8 cellular contexts compared by ENCODE assay signal in the genomic region with DNA sequence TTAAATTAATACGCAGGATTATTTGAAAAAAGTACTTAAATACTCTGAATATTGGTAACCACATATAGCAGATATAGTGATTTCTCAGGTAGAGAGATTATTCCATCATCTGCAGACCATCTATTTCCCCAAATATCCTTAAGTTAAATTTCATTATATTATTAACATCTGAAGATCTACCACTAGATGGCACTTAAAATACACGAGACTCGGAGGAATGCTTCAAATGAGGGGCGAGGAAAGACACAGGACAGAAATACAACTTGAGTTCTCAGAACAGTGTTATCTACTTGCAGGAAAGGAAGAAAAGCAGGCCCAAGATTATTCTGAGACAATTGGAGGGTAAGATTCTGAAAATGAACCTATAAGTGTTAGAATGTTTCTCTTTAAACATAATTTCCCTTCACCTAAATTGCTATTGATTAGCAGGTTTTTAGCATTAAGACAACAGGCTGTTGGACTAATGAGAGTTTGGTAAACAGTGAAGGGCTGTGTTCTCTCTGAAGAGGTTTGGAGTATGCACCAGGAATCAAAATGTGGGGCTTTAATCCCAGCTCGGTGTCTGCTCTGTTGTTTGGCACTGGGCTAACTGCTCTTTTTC.
DNase-seq lines count a peak whose midpoint lies in the region; ATAC-seq lines count a peak whose summit lies in the region.

No MANE protein-coding gene starts in this region.

- ATAC-seq in GM19351 (IDR thresholded peaks at IDR 0.05; ENCODE audit: unreplicated experiment): peak; percentile 69
- ATAC-seq in left cardiac atrium: no peak

- intact Hi-C loops in left cardiac atrium (cut with DNase I): loop anchor here in 1 of 2 donors (5.0 kb wide), 1 partner anchor 815 kb away; no protein-coding TSS in a partner anchor

- DNase-seq in CD1c-positive myeloid dendritic cell (ENCODE audit: extremely low spot score) (peak; percentile 2), NAMALWA (ENCODE audit: low spot score) (peak; percentile 66), SW 1271 (lab: John Stamatoyannopoulos, UW) (peak; percentile 3 to 60), iPS DF 19.7 (ENCODE audit: low read depth, low spot score) (peak; percentile 9), C1 segment of cervical spinal cord (lab: John Stamatoyannopoulos, UW) (no peak), germinal center (ENCODE audit: low spot score) (no peak), left cardiac atrium (no peak)

Comparison
In these comparisons a context has a peak if more than half of its experiments do, and no peak if none do; other contexts are left out.
1. DNase-seq: peak in CD1c-positive myeloid dendritic cell (single experiment), NAMALWA (single experiment), SW 1271 (2 of 2) and iPS DF 19.7 (single experiment); none in C1 segment of cervical spinal cord (0 of 14), germinal center (single experiment) and left cardiac atrium (single experiment).